Comparison of ENCODE assay signal across 15 cellular contexts in the genomic region with DNA sequence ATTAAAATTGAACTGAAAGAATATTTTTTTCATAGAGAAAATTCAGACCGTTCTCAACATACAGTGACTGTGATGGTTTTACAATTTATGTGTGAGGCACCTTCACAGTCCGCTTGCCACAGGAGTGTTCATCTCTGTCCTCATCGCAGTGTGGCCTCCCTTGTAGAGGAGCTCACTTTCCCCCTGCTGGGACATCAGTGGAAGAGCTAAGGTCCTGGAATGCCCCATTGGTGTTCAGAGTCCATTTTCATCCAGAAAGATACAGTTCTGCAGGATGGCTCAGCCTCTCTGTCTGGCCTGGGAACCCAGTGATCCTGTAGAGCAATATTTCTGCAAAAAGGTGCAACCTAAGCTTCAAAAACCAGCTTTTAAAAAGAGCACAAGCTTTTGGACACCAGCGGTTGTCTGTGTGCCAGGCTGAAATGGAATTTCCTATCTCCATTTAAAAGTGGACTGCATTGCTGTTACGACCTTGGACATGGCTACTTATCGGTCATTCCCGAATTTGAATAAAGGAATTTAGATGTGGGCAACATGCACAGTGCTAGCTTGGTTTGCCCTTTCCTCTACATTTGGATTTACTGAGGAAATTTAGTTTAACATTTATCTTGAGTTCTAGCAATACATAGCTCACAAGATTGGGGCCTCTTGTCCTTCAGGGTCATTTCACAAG. TPM values are rescaled to one million over a fixed set of nuclear protein-coding genes. Genes with fewer than 3 reads are reported as not detected.
DNase-seq lines count a peak whose midpoint lies in the region; ATAC-seq and TF ChIP-seq lines count a peak whose summit lies in the region.
"Had no signal": no experiment of that assay in that cellular context is flagged by ENCODE, and none has a peak within 500 bp of the region (broad histone marks: within the 10 kb centered on the region; RNA-seq: fewer than 3 reads in every experiment).

No MANE protein-coding gene starts in this region.

- H3K27me3 ChIP-seq in GM23338 (ENCODE audit: insufficient read depth) (no peaks in the 10 kb centered on the region), SJSA1 (replicated peaks) (no peaks in the 10 kb centered on the region)

- no peaks in the 10 kb centered on the region for H3K9me3 ChIP-seq in SJSA1 (replicated peaks)
- H3K9me3 ChIP-seq: HAP-1 had no signal

- DNase-seq in A172 (ENCODE audit: low spot score) (peak; percentile 12), GM23338 (ENCODE audit: low spot score) (peak; percentile 12), SJSA1 (ENCODE audit: low read depth in 1 of 2, low spot score in 2 of 2) (no peak), left cardiac atrium (no peak), RWPE1 (ENCODE audit: low spot score) (no peak), DMS 273 (lab: John Stamatoyannopoulos, UW; ENCODE audit: unreplicated experiment) (no peak)
- DNase-seq: COR-L47, KBM-7, NCI-H1436, NCI-H2029, NCI-H2171, NCI-H510A treated with DMSO at 0.1 percent for 48 hours had no signal

- POLR2A ChIA-PET in RWPE1 (lab: Yijun Ruan, JAX; ENCODE audit: low non-redundant PET), result no interaction called here

- no peak overlapping the region for H3K4me3 ChIP-seq in GM23338
- no peak overlapping the region for H3K4me3 ChIP-seq in SJSA1
- H3K4me3 ChIP-seq: HAP-1 had no signal

- no peaks in the 10 kb centered on the region for H3K9me2 ChIP-seq in GM23338 (ENCODE audit: insufficient read depth)

- H3K27ac ChIP-seq in GM23338 (ENCODE audit: low read depth), result no peak overlapping the region
- H3K27ac ChIP-seq in SJSA1, result peak overlapping the region; percentile 53
- no peak overlapping the region for H3K27ac ChIP-seq in RWPE1
- H3K27ac ChIP-seq: C4-2B had no signal

- no peaks in the 10 kb centered on the region for H3K4me1 ChIP-seq in GM23338 (ENCODE audit: insufficient read depth)
- H3K4me1 ChIP-seq in SJSA1 (replicated peaks), result peaks cover 25% of the 10 kb centered on the region

- peaks cover 4% of the 10 kb centered on the region for H3K27me3 Mint-ChIP-seq in GM23338 (ENCODE audit: insufficient read depth, low read depth, poor library complexity)

- H3F3A ChIP-seq in GM23338 (replicated peaks; ENCODE audit: low read depth), result no peaks in the 10 kb centered on the region

- ATAC-seq in GM23338 (no peak; the same call in 1 of the 3 replicates), left cardiac atrium (peak; percentile 38 to 53), HG02938 (IDR thresholded peaks at IDR 0.05; ENCODE audit: unreplicated experiment) (no peak)

- no peaks in the 10 kb centered on the region for H4K20me1 ChIP-seq in GM23338 (replicated peaks; ENCODE audit: insufficient read depth)

- H3K36me3 Mint-ChIP-seq in GM23338 (ENCODE audit: low read depth), result peaks cover 3% of the 10 kb centered on the region; the same call in 2 of the 3 replicates

- H3K79me2 ChIP-seq in GM23338 (replicated peaks; ENCODE audit: insufficient read depth), result no peaks in the 10 kb centered on the region

- CTCF ChIA-PET in RWPE1 (lab: Yijun Ruan, JAX), result no interaction called here

- no peak overlapping the region; the same call in 1 of the 2 replicates for H3K27ac Mint-ChIP-seq in GM23338

- no peak; a peak in 1 of 4 replicates for TF ChIP-seq CTCF in GM23338 (conservative IDR thresholded peaks at IDR 0.05; ENCODE audit: low read depth in 2 of 2)
- TF ChIP-seq CTCF in RWPE1 (conservative IDR thresholded peaks at IDR 0.05; ENCODE audit: low read depth), result no peak

- H3K36me3 ChIP-seq in GM23338 (ENCODE audit: insufficient read depth) (no peaks in the 10 kb centered on the region), SJSA1 (no peaks in the 10 kb centered on the region)
- H3K36me3 ChIP-seq: HAP-1 had no signal

- H3K4me2 ChIP-seq in GM23338, result no peak overlapping the region

- no peaks in the 10 kb centered on the region for H3K9me3 Mint-ChIP-seq in GM23338

- no peak overlapping the region for H2AFZ ChIP-seq in GM23338

- H3K4me3 Mint-ChIP-seq in GM23338, result no peak overlapping the region

- intact Hi-C loops in left cardiac atrium (cut with DNase I), result no loop called here

- peaks cover 2% of the 10 kb centered on the region; the same call in 1 of the 3 replicates for H3K4me1 Mint-ChIP-seq in GM23338

TF ChIP-seq in GM23338, 12 proteins besides CTCF, POLR2A, EP300 and RAD21:
- TF ChIP-seq, protein P1, sequence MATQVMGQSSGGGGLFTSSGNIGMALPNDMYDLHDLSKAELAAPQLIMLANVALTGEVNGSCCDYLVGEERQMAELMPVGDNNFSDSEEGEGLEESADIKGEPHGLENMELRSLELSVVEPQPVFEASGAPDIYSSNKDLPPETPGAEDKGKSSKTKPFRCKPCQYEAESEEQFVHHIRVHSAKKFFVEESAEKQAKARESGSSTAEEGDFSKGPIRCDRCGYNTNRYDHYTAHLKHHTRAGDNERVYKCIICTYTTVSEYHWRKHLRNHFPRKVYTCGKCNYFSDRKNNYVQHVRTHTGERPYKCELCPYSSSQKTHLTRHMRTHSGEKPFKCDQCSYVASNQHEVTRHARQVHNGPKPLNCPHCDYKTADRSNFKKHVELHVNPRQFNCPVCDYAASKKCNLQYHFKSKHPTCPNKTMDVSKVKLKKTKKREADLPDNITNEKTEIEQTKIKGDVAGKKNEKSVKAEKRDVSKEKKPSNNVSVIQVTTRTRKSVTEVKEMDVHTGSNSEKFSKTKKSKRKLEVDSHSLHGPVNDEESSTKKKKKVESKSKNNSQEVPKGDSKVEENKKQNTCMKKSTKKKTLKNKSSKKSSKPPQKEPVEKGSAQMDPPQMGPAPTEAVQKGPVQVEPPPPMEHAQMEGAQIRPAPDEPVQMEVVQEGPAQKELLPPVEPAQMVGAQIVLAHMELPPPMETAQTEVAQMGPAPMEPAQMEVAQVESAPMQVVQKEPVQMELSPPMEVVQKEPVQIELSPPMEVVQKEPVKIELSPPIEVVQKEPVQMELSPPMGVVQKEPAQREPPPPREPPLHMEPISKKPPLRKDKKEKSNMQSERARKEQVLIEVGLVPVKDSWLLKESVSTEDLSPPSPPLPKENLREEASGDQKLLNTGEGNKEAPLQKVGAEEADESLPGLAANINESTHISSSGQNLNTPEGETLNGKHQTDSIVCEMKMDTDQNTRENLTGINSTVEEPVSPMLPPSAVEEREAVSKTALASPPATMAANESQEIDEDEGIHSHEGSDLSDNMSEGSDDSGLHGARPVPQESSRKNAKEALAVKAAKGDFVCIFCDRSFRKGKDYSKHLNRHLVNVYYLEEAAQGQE (IDR thresholded peaks at IDR 0.05; ENCODE audit: unreplicated experiment), result no peak
- TF ChIP-seq EZH2phosphoT487 (IDR thresholded peaks at IDR 0.05; ENCODE audit: unreplicated experiment) (no peak), POLR2AphosphoS5 (IDR thresholded peaks at IDR 0.05; ENCODE audit: low read depth) (no peak), STAT1 (IDR thresholded peaks at IDR 0.05; ENCODE audit: unreplicated experiment) (no peak), JUNB (IDR thresholded peaks at IDR 0.05; ENCODE audit: unreplicated experiment) (no peak), CREB1 (CRISPR knock-in tag; IDR thresholded peaks at IDR 0.05; ENCODE audit: low read depth) (no peak)

RNA-seq across cellular contexts. Expression of gene FAM237A, which starts 26.7 kb away (rescaled TPM):
- total RNA-seq in A172 (2014; rRNA removed; shearing (Covaris generic)), result not detected in 2 replicates
- total RNA-seq in GM23338 (2014; rRNA removed; shearing (Covaris generic)), result not detected in 2 replicates
- not detected in 2 replicates for polyA plus RNA-seq in GM23338 (2016; fragmentation: Nextera tagmentation; extraction: Ambion mirVana)
- not detected in 2 replicates for total RNA-seq in SJSA1 (2014; rRNA removed; shearing (Covaris generic))
- total RNA-seq in left cardiac atrium, result not detected

Comparison
In these comparisons a context has a peak if more than half of its experiments do, and no peak if none do; other contexts are left out.
1. DNase-seq: peak in A172 (single experiment) and GM23338 (single experiment); none in SJSA1 (0 of 2), left cardiac atrium (single experiment), RWPE1 (single experiment) and DMS 273 (single experiment).
2. ATAC-seq: peak in left cardiac atrium (2 of 2); none in GM23338 (single experiment) and HG02938 (single experiment).